In genomic region chr9:136365775-136366223, GRCh38 we compare ENCODE assay signal across 1 cellular context.
TF ChIP-seq lines count a peak whose summit lies in the region.

No MANE protein-coding gene starts in this region.

TF ChIP-seq in K562, 482 proteins besides CTCF, POLR2A, EP300 and RAD21:
- TF ChIP-seq AFF4 (CRISPR knock-in tag; IDR thresholded peaks at IDR 0.05): no peak
- peak; percentile 31; the same call in 1 of the 2 replicates for TF ChIP-seq RBFOX2 (IDR thresholded peaks at IDR 0.05; ENCODE audit: low read depth, low read length)
- TF ChIP-seq DIDO1 (tag; IDR thresholded peaks at IDR 0.05; ENCODE audit: low read depth): no peak
- peak; percentile 32 for TF ChIP-seq RBM22 (IDR thresholded peaks at IDR 0.05; ENCODE audit: low read depth, low read length, poor library complexity, severe bottlenecking)
- no peak for TF ChIP-seq XRCC5 (IDR thresholded peaks at IDR 0.05; ENCODE audit: low read depth, low read length)
- no peak for TF ChIP-seq TAF1 (IDR thresholded peaks at IDR 0.05; ENCODE audit: control insufficient read depth, extremely low read depth, insufficient read depth, low read length, severe bottlenecking)
